ENCODE assay signal across 27 cellular contexts in genomic region chr2:66488946-66489345, GRCh38. TPM values are rescaled to one million over a fixed set of nuclear protein-coding genes. Genes with fewer than 3 reads are reported as not detected.
DNase-seq lines count a peak whose midpoint lies in the region; FAIRE-seq and TF ChIP-seq lines count a peak whose summit lies in the region.
"Had no signal": no experiment of that assay in that cellular context is flagged by ENCODE, and none has a peak within 500 bp of the region (broad histone marks: within the 10 kb centered on the region; RNA-seq: fewer than 3 reads in every experiment).

No MANE protein-coding gene starts in this region.

- POLR2A ChIA-PET in activated CD4-positive, alpha-beta memory T cell treated with anti-CD3 and anti-CD28 coated beads for 36 hours (lab: Charles Lee) = no interaction called here

- peaks cover 27% of the 10 kb centered on the region for H3K9me3 Mint-ChIP-seq in nephron progenitor cell
- peaks cover 2% of the 10 kb centered on the region for H3K9me3 Mint-ChIP-seq in activated CD4-positive, alpha-beta memory T cell treated with anti-CD3 and anti-CD28 coated beads for 36 hours
- H3K9me3 Mint-ChIP-seq: activated B cell treated with CpG ODN at 0.5 μM for 24 hours; activated T-helper 17 cell treated with anti-CD3 and anti-CD28 coated beads, Interleukin-2, amount 50 U/mL, for 72 hours; stimulated activated effector memory CD8-positive, alpha-beta T cell treated with anti-CD3 and anti-CD28 coated beads, Interleukin-12 subunit alpha, Interleukin-12 subunit beta, amount 100 ng/mL, for 72 hours had no signal

- peak; percentile 37 for DNase-seq in NCI-H510A treated with DMSO at 0.1 percent for 48 hours (lab: John Stamatoyannopoulos, UW)
- DNase-seq in NCI-H510A (lab: John Stamatoyannopoulos, UW) = no peak
- peak; percentile 45 to 93 (median 59) for DNase-seq in NCI-H1417 (lab: John Stamatoyannopoulos, UW)
- peak; percentile 54 for DNase-seq in NCI-H82 treated with DMSO at 0.1 percent for 48 hours (lab: John Stamatoyannopoulos, UW; ENCODE audit: unreplicated experiment)
- DNase-seq in nephron progenitor cell = no peak
- no peak for DNase-seq in activated CD4-positive, alpha-beta memory T cell treated with anti-CD3 and anti-CD28 coated beads for 36 hours
- no peak for DNase-seq in HTR-8/SVneo (ENCODE audit: insufficient read length, low spot score)
- DNase-seq in activated CD4-positive, alpha-beta T cell treated with anti-CD3 and anti-CD28 coated beads for 48 hours = no peak
- DNase-seq: activated B cell treated with CpG ODN at 0.5 μM for 24 hours; activated CD4-positive, alpha-beta T cell treated with anti-CD3 and anti-CD28 coated beads, Interleukin-2, amount 50 U/mL, for 4 hours; activated CD8-positive, alpha-beta memory T cell treated with anti-CD3 and anti-CD28 coated beads, Interleukin-2, amount 50 U/mL, for 4 hours; aorta; BE2C; DMS79; GOT3; KBM-7; kidney; mesenchymal stem cell; MG63; NCI-H2081 treated with DMSO at 0.1 percent for 48 hours; NCI-H526 treated with DMSO at 0.1 percent for 48 hours; PC-3; retina; T1000 had no signal

- no peak for FAIRE-seq in HTR-8/SVneo (lab: Jason Lieb, UNC)
- FAIRE-seq: kidney had no signal

- peak overlapping the region; percentile 82 for H3K27ac Mint-ChIP-seq in nephron progenitor cell
- H3K27ac Mint-ChIP-seq in activated CD4-positive, alpha-beta memory T cell treated with anti-CD3 and anti-CD28 coated beads for 36 hours = no peak overlapping the region
- H3K27ac Mint-ChIP-seq: activated B cell treated with CpG ODN at 0.5 μM for 24 hours; activated naive CD8-positive, alpha-beta T cell; activated T-helper 17 cell treated with anti-CD3 and anti-CD28 coated beads, Interleukin-2, amount 50 U/mL, for 72 hours; stimulated activated effector memory CD8-positive, alpha-beta T cell treated with anti-CD3 and anti-CD28 coated beads, Interleukin-12 subunit alpha, Interleukin-12 subunit beta, amount 100 ng/mL, for 72 hours had no signal

- CTCF ChIA-PET in activated CD4-positive, alpha-beta memory T cell treated with anti-CD3 and anti-CD28 coated beads for 36 hours (lab: Charles Lee) = no interaction called here

- H3K36me3 Mint-ChIP-seq in nephron progenitor cell (ENCODE audit: low read depth) = peaks cover 90% of the 10 kb centered on the region
- H3K36me3 Mint-ChIP-seq in activated CD4-positive, alpha-beta memory T cell treated with anti-CD3 and anti-CD28 coated beads for 36 hours = no peaks in the 10 kb centered on the region
- H3K36me3 Mint-ChIP-seq: activated naive CD8-positive, alpha-beta T cell; stimulated activated effector memory CD8-positive, alpha-beta T cell treated with anti-CD3 and anti-CD28 coated beads, Interleukin-12 subunit alpha, Interleukin-12 subunit beta, amount 100 ng/mL, for 72 hours had no signal

- TF ChIP-seq CTCF in nephron progenitor cell (IDR thresholded peaks at IDR 0.05) = no peak

- H3K4me1 Mint-ChIP-seq in nephron progenitor cell = peaks cover 66% of the 10 kb centered on the region
- H3K4me1 Mint-ChIP-seq in activated CD4-positive, alpha-beta memory T cell treated with anti-CD3 and anti-CD28 coated beads for 36 hours (ENCODE audit: low read depth) = no peaks in the 10 kb centered on the region
- H3K4me1 Mint-ChIP-seq: activated B cell treated with CpG ODN at 0.5 μM for 24 hours; activated T-helper 17 cell treated with anti-CD3 and anti-CD28 coated beads, Interleukin-2, amount 50 U/mL, for 72 hours; stimulated activated effector memory CD8-positive, alpha-beta T cell treated with anti-CD3 and anti-CD28 coated beads, Interleukin-12 subunit alpha, Interleukin-12 subunit beta, amount 100 ng/mL, for 72 hours had no signal

- peak overlapping the region; percentile 33 for H3K4me3 Mint-ChIP-seq in nephron progenitor cell
- no peak overlapping the region for H3K4me3 Mint-ChIP-seq in activated CD4-positive, alpha-beta memory T cell treated with anti-CD3 and anti-CD28 coated beads for 36 hours
- H3K4me3 Mint-ChIP-seq: activated B cell treated with CpG ODN at 0.5 μM for 24 hours; activated naive CD8-positive, alpha-beta T cell; activated T-helper 17 cell treated with anti-CD3 and anti-CD28 coated beads, Interleukin-2, amount 50 U/mL, for 72 hours; stimulated activated effector memory CD8-positive, alpha-beta T cell treated with anti-CD3 and anti-CD28 coated beads, Interleukin-12 subunit alpha, Interleukin-12 subunit beta, amount 100 ng/mL, for 72 hours had no signal

- no peaks in the 10 kb centered on the region for H3K27me3 Mint-ChIP-seq in nephron progenitor cell (ENCODE audit: low read depth, poor library complexity)
- no peaks in the 10 kb centered on the region for H3K27me3 Mint-ChIP-seq in activated CD4-positive, alpha-beta memory T cell treated with anti-CD3 and anti-CD28 coated beads for 36 hours
- H3K27me3 Mint-ChIP-seq: activated B cell treated with CpG ODN at 0.5 μM for 24 hours; activated T-helper 17 cell treated with anti-CD3 and anti-CD28 coated beads, Interleukin-2, amount 50 U/mL, for 72 hours had no signal

- intact Hi-C loops in activated CD4-positive, alpha-beta memory T cell treated with anti-CD3 and anti-CD28 coated beads for 36 hours (cut with micrococcal nuclease) = no loop called here

RNA-seq across cellular contexts. Expression of gene MEIS1, which starts 54.0 kb away (rescaled TPM):
- not detected for total RNA-seq in activated CD4-positive, alpha-beta memory T cell treated with anti-CD3 and anti-CD28 coated beads for 36 hours
- total RNA-seq: activated B cell treated with CpG ODN at 0.5 μM for 24 hours; activated T-helper 17 cell treated with anti-CD3 and anti-CD28 coated beads, Interleukin-2, amount 50 U/mL, for 72 hours had no signal

Comparison
In these comparisons a context has a peak if more than half of its experiments do, and no peak if none do; other contexts are left out.
1. DNase-seq: peak in NCI-H510A treated with DMSO at 0.1 percent for 48 hours (single experiment), NCI-H1417 (3 of 3) and NCI-H82 treated with DMSO at 0.1 percent for 48 hours (single experiment); none in NCI-H510A (single experiment), nephron progenitor cell (single experiment), activated CD4-positive, alpha-beta memory T cell treated with anti-CD3 and anti-CD28 coated beads for 36 hours (single experiment), HTR-8/SVneo (single experiment) and activated CD4-positive, alpha-beta T cell treated with anti-CD3 and anti-CD28 coated beads for 48 hours (single experiment).